In genomic region chr11:3154001-3154599, GRCh38 we compare ENCODE assay signal across 15 cellular contexts. TPM values are rescaled to one million over a fixed set of nuclear protein-coding genes. Genes with fewer than 3 reads are reported as not detected.
DNase-seq lines count a peak whose midpoint lies in the region; ATAC-seq, FAIRE-seq and TF ChIP-seq lines count a peak whose summit lies in the region.
"Had no signal": no experiment of that assay in that cellular context is flagged by ENCODE, and none has a peak within 500 bp of the region (broad histone marks: within the 10 kb centered on the region; RNA-seq: fewer than 3 reads in every experiment).

No MANE protein-coding gene starts in this region.

- FAIRE-seq in RCC 7860 (lab: Jason Lieb, UNC): no peak
- FAIRE-seq: GM12878 had no signal

- intact Hi-C loops in heart right ventricle (cut with DNase I): loop anchor here in 1 of 10 donors (10.0 kb wide), 1 partner anchor 119 kb away; no protein-coding TSS in a partner anchor
- intact Hi-C loops in psoas muscle (cut with DNase I): no loop called here
- intact Hi-C loops in lower leg skin (cut with DNase I; ENCODE audit: low total_unique reads): no loop called here

- DNase-seq in RCC 7860 (ENCODE audit: low spot score) (peak; percentile 34), heart right ventricle (peak in 1 of 2 donors; percentile 21), psoas muscle (peak; percentile 23 to 55), lower leg skin (ENCODE audit: low spot score in 2 of 2) (no peak), caudate nucleus (lab: John Stamatoyannopoulos, UW) (no peak), SHP77 (lab: John Stamatoyannopoulos, UW) (no peak)
- DNase-seq: activated T-cell treated with anti-CD3 and anti-CD28 coated beads for 4 hours; effector memory CD4-positive, alpha-beta T cell; NCI-H2081; stimulated activated CD4-positive, alpha-beta T cell treated with anti-CD3 and anti-CD28 coated beads, Interleukin-4, amount 100 ng/mL, for 1 hour; SW 1271 had no signal

- H3K27me3 ChIP-seq in BLaER1 treated with 17β-estradiol and CSF1 and Interleukin-3, amounts not matched to agents 10 nM and 100 nM: no peaks in the 10 kb centered on the region
- no peaks in the 10 kb centered on the region for H3K27me3 ChIP-seq in heart right ventricle
- no peaks in the 10 kb centered on the region for H3K27me3 ChIP-seq in psoas muscle (ENCODE audit: insufficient read depth in 3 of 3, low read length in 2 of 3)

- H3K4me2 ChIP-seq in BLaER1 treated with 17β-estradiol and CSF1 and Interleukin-3, amounts not matched to agents 10 nM and 100 nM: peak overlapping the region in 6 of 11 experiments; percentile 5 to 83 (median 16); a peak in 6 of 22 replicates

- WGBS in heart right ventricle, 2 donors: 80 to 81% methylated on average over 24 of the region's 24 CpGs
- WGBS in psoas muscle, 3 donors: 69 to 81% (median 73%) methylated on average over 24 of the region's 24 CpGs
- 73 to 77% methylated on average over 22 to 24 of the region's 24 CpGs for WGBS in lower leg skin, 2 donors

- no peaks in the 10 kb centered on the region for H3K9me3 ChIP-seq in BLaER1 treated with 17β-estradiol and CSF1 and Interleukin-3, amounts not matched to agents 10 nM and 100 nM (replicated peaks in 1 of 11)
- H3K9me3 ChIP-seq in heart right ventricle (no peaks in the 10 kb centered on the region), psoas muscle (no peaks in the 10 kb centered on the region)

- H3K4me1 ChIP-seq in BLaER1 treated with 17β-estradiol and CSF1 and Interleukin-3, amounts not matched to agents 10 nM and 100 nM: peaks cover 45 to 99% (median 96%) of the 10 kb centered on the region in 10 experiments
- H3K4me1 ChIP-seq in heart right ventricle (peaks cover 14 to 88% (median 75%) of the 10 kb centered on the region in 9 donors), psoas muscle (peaks cover 45% of the 10 kb centered on the region)

- H3K36me3 ChIP-seq in BLaER1 treated with 17β-estradiol and CSF1 and Interleukin-3, amounts not matched to agents 10 nM and 100 nM: peaks cover 0 to 20% (median 0%) of the 10 kb centered on the region in 11 experiments; a peak in 5 of 22 replicates
- H3K36me3 ChIP-seq in heart right ventricle (peaks cover 0 to 16% (median 0%) of the 10 kb centered on the region in 9 donors), psoas muscle (ENCODE audit: insufficient read depth in 1 of 2, low read depth in 1 of 2) (no peaks in the 10 kb centered on the region)

- no peak for TF ChIP-seq POLR2A in lower leg skin (IDR thresholded peaks at IDR 0.05)

- peaks cover 89 to 100% (median 100%) of the 10 kb centered on the region in 11 experiments; a peak in 21 of 22 replicates for H4K20me1 ChIP-seq in BLaER1 treated with 17β-estradiol and CSF1 and Interleukin-3, amounts not matched to agents 10 nM and 100 nM

- H3K4me3 ChIP-seq in BLaER1 treated with 17β-estradiol and CSF1 and Interleukin-3, amounts not matched to agents 10 nM and 100 nM: no peak overlapping the region
- H3K4me3 ChIP-seq in heart right ventricle: peak overlapping the region in 1 of 10 donors; percentile 7
- peak overlapping the region; percentile 0 for H3K4me3 ChIP-seq in psoas muscle
- no peak overlapping the region for H3K4me3 ChIP-seq in lower leg skin (ENCODE audit: low read depth, poor library complexity, severe bottlenecking)
- H3K4me3 ChIP-seq: GM12878 had no signal

- ATAC-seq in heart right ventricle (peak in 2 of 8 donors; percentile 1 to 3), psoas muscle (peak in 2 of 4 donors; percentile 21 to 25), GM18520 (IDR thresholded peaks at IDR 0.05; ENCODE audit: unreplicated experiment) (no peak)
- ATAC-seq: GM12878, left lobe of liver had no signal

- TF ChIP-seq CTCF in heart right ventricle (IDR thresholded peaks at IDR 0.05) (no peak), psoas muscle (IDR thresholded peaks at IDR 0.05) (no peak), lower leg skin (IDR thresholded peaks at IDR 0.05) (no peak)

- H3K27ac ChIP-seq in BLaER1 treated with 17β-estradiol and CSF1 and Interleukin-3, amounts not matched to agents 10 nM and 100 nM: peak overlapping the region in 2 of 11 experiments; percentile 18 to 44; a peak in 2 of 22 replicates
- H3K27ac ChIP-seq in heart right ventricle (peak overlapping the region; percentile 12 to 85 (median 66)), psoas muscle (peak overlapping the region; percentile 59), caudate nucleus (ENCODE audit: low read depth, low read length) (no peak overlapping the region)

- peak overlapping the region in 5 of 11 experiments; percentile 1 to 40 (median 30); a peak in 5 of 22 replicates for H3K9ac ChIP-seq in BLaER1 treated with 17β-estradiol and CSF1 and Interleukin-3, amounts not matched to agents 10 nM and 100 nM

RNA-seq across cellular contexts. Expression of gene OSBPL5, which starts 11.0 kb away (rescaled TPM):
- total RNA-seq in heart right ventricle: 10 to 100 TPM; 12.7 to 18.2 (median 15.5) TPM
- polyA plus RNA-seq in heart right ventricle: 10 to 100 TPM; 10.4 to 18.7 TPM
- total RNA-seq in psoas muscle: 10 to 100 TPM in 2 of 4 donors, 1 to 10 TPM in 2; 6.9 to 12.4 (median 10.3) TPM
- polyA plus RNA-seq in psoas muscle: 1 to 10 TPM; 3.4 to 5.0 (median 4.3) TPM
- total RNA-seq in lower leg skin: 10 to 100 TPM; 39.0 to 77.4 (median 64.2) TPM
- total RNA-seq: GM12878 had no signal
- polyA plus RNA-seq: GM12878 had no signal

Comparison
In these comparisons a context has a peak if more than half of its experiments do, and no peak if none do; other contexts are left out.
1. DNase-seq: peak in RCC 7860 (single experiment) and psoas muscle (2 of 2); none in lower leg skin (0 of 2), caudate nucleus (0 of 61) and SHP77 (0 of 2).